In the genomic region with DNA sequence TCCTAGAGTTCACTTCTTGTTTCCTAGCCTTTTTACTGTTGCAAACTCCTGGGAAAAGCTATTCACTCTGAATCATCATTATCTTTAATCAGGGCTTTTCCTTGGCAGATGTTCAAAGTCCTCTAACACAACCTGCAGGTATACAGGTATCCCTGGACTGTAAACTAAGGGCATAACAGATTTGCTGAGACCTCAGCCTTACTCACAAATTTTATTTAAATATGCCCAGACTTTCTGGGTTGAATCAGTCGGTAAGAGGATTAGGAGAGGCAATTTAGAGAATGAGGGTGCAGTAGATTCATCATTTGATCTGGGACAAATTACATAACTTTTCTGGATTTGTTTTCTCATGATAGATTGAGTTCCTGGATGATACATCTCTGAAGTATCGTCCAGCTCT, we compare ENCODE assay signal across 2 cellular contexts.
A peak's percentile ranks its signal among the peaks of the same experiment; 100 is the strongest.
TF ChIP-seq lines count a peak whose summit lies in the region.

No MANE protein-coding gene starts in this region.

TF ChIP-seq in IMR-90, 13 proteins besides CTCF, POLR2A, EP300 and RAD21:
- no peak for TF ChIP-seq SMC3 (IDR thresholded peaks at IDR 0.05; ENCODE audit: low read depth, low read length)
- TF ChIP-seq CEBPB (IDR thresholded peaks at IDR 0.05; ENCODE audit: low read depth, low read length) = peak; percentile 49

TF ChIP-seq in SK-N-SH treated with all-trans-retinoic acid at 6 μM for 48 hours, 23 proteins besides CTCF, POLR2A, EP300 and RAD21:
- TF ChIP-seq ZFP30 (CRISPR knock-in tag; IDR thresholded peaks at IDR 0.05) (no peak), ZC3H10 (CRISPR knock-in tag; IDR thresholded peaks at IDR 0.05) (no peak), SNAI2 (CRISPR knock-in tag; IDR thresholded peaks at IDR 0.05) (no peak), PPARA (CRISPR knock-in tag; IDR thresholded peaks at IDR 0.05; ENCODE audit: borderline replicate concordance) (no peak), BACH2 (CRISPR knock-in tag; IDR thresholded peaks at IDR 0.05; ENCODE audit: borderline replicate concordance) (no peak), ZNF70 (CRISPR knock-in tag; IDR thresholded peaks at IDR 0.05) (no peak), TOX (CRISPR knock-in tag; IDR thresholded peaks at IDR 0.05; ENCODE audit: borderline replicate concordance) (no peak), ISL1 (CRISPR knock-in tag; IDR thresholded peaks at IDR 0.05) (no peak), CSDC2 (CRISPR knock-in tag; IDR thresholded peaks at IDR 0.05) (no peak), GLIS3 (CRISPR knock-in tag; IDR thresholded peaks at IDR 0.05) (no peak)
- TF ChIP-seq, protein P1, sequence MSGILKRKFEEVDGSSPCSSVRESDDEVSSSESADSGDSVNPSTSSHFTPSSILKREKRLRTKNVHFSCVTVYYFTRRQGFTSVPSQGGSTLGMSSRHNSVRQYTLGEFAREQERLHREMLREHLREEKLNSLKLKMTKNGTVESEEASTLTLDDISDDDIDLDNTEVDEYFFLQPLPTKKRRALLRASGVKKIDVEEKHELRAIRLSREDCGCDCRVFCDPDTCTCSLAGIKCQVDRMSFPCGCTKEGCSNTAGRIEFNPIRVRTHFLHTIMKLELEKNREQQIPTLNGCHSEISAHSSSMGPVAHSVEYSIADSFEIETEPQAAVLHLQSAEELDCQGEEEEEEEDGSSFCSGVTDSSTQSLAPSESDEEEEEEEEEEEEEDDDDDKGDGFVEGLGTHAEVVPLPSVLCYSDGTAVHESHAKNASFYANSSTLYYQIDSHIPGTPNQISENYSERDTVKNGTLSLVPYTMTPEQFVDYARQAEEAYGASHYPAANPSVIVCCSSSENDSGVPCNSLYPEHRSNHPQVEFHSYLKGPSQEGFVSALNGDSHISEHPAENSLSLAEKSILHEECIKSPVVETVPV (CRISPR knock-in tag; IDR thresholded peaks at IDR 0.05) = no peak
- TF ChIP-seq, protein P2, sequence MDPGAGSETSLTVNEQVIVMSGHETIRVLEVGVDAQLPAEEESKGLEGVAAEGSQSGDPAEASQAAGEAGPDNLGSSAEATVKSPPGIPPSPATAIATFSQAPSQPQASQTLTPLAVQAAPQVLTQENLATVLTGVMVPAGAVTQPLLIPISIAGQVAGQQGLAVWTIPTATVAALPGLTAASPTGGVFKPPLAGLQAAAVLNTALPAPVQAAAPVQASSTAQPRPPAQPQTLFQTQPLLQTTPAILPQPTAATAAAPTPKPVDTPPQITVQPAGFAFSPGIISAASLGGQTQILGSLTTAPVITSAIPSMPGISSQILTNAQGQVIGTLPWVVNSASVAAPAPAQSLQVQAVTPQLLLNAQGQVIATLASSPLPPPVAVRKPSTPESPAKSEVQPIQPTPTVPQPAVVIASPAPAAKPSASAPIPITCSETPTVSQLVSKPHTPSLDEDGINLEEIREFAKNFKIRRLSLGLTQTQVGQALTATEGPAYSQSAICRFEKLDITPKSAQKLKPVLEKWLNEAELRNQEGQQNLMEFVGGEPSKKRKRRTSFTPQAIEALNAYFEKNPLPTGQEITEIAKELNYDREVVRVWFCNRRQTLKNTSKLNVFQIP (CRISPR knock-in tag; IDR thresholded peaks at IDR 0.05; ENCODE audit: borderline replicate concordance, low read depth) = no peak
